In the genomic region with DNA sequence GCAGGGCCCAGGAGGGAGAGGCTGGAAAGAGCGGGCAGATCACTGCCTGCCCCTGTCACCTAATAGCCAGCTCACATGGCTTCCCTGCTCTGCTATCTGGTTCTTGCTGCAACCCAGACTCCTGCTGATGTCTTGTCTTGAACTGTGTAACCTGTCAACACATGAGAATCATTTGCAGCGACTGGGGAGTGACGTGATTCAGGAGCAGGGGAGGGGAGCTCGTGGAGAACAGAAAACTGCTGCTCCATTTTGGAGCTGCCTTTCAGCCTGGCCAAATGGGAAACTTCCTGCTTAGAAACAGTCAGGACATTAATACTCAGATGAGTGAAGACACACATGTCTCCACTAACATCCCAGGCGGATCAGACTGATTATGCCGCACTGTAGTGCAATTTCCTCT, we compare ENCODE assay signal across 11 cellular contexts. TPM values are rescaled to one million over a fixed set of nuclear protein-coding genes. Genes with fewer than 3 reads are reported as not detected.
DNase-seq lines count a peak whose midpoint lies in the region; ATAC-seq and TF ChIP-seq lines count a peak whose summit lies in the region.
"Had no signal": no experiment of that assay in that cellular context is flagged by ENCODE, and none has a peak within 500 bp of the region (broad histone marks: within the 10 kb centered on the region; RNA-seq: fewer than 3 reads in every experiment).

No MANE protein-coding gene starts in this region.

- TF ChIP-seq CTCF in adrenal gland (IDR thresholded peaks at IDR 0.05) (no peak), spleen (IDR thresholded peaks at IDR 0.05 in 8 of 11, conservative IDR thresholded peaks at IDR 0.05 in 3 of 11) (no peak), glutamatergic neuron (IDR thresholded peaks at IDR 0.05; ENCODE audit: partially characterized antibody, unreplicated experiment) (no peak)

- H3K27me3 Mint-ChIP-seq in glutamatergic neuron (ENCODE audit: unreplicated experiment) = peaks cover 5% of the 10 kb centered on the region
- H3K27me3 Mint-ChIP-seq in activated T-helper 2 cell treated with anti-CD3 and anti-CD28 coated beads, Interferon-gamma antibody, Interleukin-2, Interleukin-4, amounts not matched to agents 10 μg/mL and 5 μg/mL and 100 μg/mL, durations not matched to agents 14 hours and 24 hours and 36 hours (ENCODE audit: low read depth) = no peaks in the 10 kb centered on the region
- H3K27me3 Mint-ChIP-seq: stimulated activated memory B cell treated with anti-CD40 and anti-IgM and Interleukin-4, amounts not matched to agents 10 μg/mL and 1 μg/mL and 100 μg/mL, for 72 hours had no signal

- H3K4me1 ChIP-seq in adrenal gland (replicated peaks in 1 of 2) = peaks cover 0 to 37% of the 10 kb centered on the region in 2 donors
- H3K4me1 ChIP-seq in spleen = peaks cover 0 to 58% (median 38%) of the 10 kb centered on the region in 6 donors

- 67 to 88% (median 71%) methylated on average over 3 to 6 of the region's 6 CpGs for WGBS in adrenal gland, 4 donors
- WGBS in spleen, 5 donors = 65 to 78% (median 73%) methylated on average over 6 of the region's 6 CpGs

- H3K36me3 ChIP-seq in adrenal gland (replicated peaks in 1 of 2) (no peaks in the 10 kb centered on the region), spleen (no peaks in the 10 kb centered on the region)

- H3K27ac ChIP-seq in adrenal gland (peak overlapping the region in 3 of 5 donors; percentile 22 to 86 (median 72)), spleen (peak overlapping the region in 7 of 8 donors; percentile 73 to 82 (median 78))

- peaks cover 7% of the 10 kb centered on the region for H3K36me3 Mint-ChIP-seq in glutamatergic neuron (ENCODE audit: unreplicated experiment)
- no peaks in the 10 kb centered on the region for H3K36me3 Mint-ChIP-seq in activated T-helper 2 cell treated with anti-CD3 and anti-CD28 coated beads, Interferon-gamma antibody, Interleukin-2, Interleukin-4, amounts not matched to agents 10 μg/mL and 5 μg/mL and 100 μg/mL, durations not matched to agents 14 hours and 24 hours and 36 hours (ENCODE audit: low read depth)
- H3K36me3 Mint-ChIP-seq: stimulated activated memory B cell treated with anti-CD40 and anti-IgM and Interleukin-4, amounts not matched to agents 10 μg/mL and 1 μg/mL and 100 μg/mL, for 72 hours had no signal

- no peak overlapping the region for H3K4me3 Mint-ChIP-seq in glutamatergic neuron (ENCODE audit: unreplicated experiment)
- H3K4me3 Mint-ChIP-seq in activated T-helper 2 cell treated with anti-CD3 and anti-CD28 coated beads, Interferon-gamma antibody, Interleukin-2, Interleukin-4, amounts not matched to agents 10 μg/mL and 5 μg/mL and 100 μg/mL, durations not matched to agents 14 hours and 24 hours and 36 hours (ENCODE audit: low read depth) = no peak overlapping the region
- H3K4me3 Mint-ChIP-seq: stimulated activated memory B cell treated with anti-CD40 and anti-IgM and Interleukin-4, amounts not matched to agents 10 μg/mL and 1 μg/mL and 100 μg/mL, for 72 hours had no signal

- no peak overlapping the region for H3K4me3 ChIP-seq in adrenal gland
- no peak overlapping the region for H3K4me3 ChIP-seq in spleen
- H3K4me3 ChIP-seq: mucosa of descending colon had no signal

- intact Hi-C loops in adrenal gland (cut with DNase I) = no loop called here
- intact Hi-C loops in left ventricle myocardium superior (cut with micrococcal nuclease) = no loop called here
- intact Hi-C loops in spleen (cut with DNase I; ENCODE audit: low total_unique reads) = no loop called here
- intact Hi-C loops in activated T-helper 2 cell treated with anti-CD3 and anti-CD28 coated beads, Interferon-gamma antibody, Interleukin-2, Interleukin-4, amounts not matched to agents 10 μg/mL and 5 μg/mL and 100 μg/mL, durations not matched to agents 14 hours and 24 hours and 36 hours (cut with micrococcal nuclease) = no loop called here

- TF ChIP-seq POLR2A in adrenal gland (IDR thresholded peaks at IDR 0.05) = no peak
- no peak for TF ChIP-seq POLR2A in spleen (IDR thresholded peaks at IDR 0.05)

- H3K9me3 ChIP-seq in adrenal gland (replicated peaks in 1 of 3) (no peaks in the 10 kb centered on the region), spleen (no peaks in the 10 kb centered on the region)
- H3K9me3 ChIP-seq: mucosa of descending colon had no signal

- DNase-seq in NCI-H1694 (lab: John Stamatoyannopoulos, UW) (peak; percentile 33), adrenal gland (peak in 4 of 7 donors; percentile 7 to 74 (median 22)), left ventricle myocardium superior (peak; percentile 53), spleen (no peak), glutamatergic neuron (no peak), SHP77 treated with DMSO at 0.1 percent for 48 hours (lab: John Stamatoyannopoulos, UW) (no peak), cerebellum (ENCODE audit: low spot score) (no peak)
- DNase-seq in activated T-helper 2 cell treated with anti-CD3 and anti-CD28 coated beads, Interferon-gamma antibody, Interleukin-2, Interleukin-4, amounts not matched to agents 10 μg/mL and 5 μg/mL and 100 μg/mL, durations not matched to agents 14 hours and 24 hours and 36 hours (ENCODE audit: low spot score) = no peak
- DNase-seq: activated T-cell treated with anti-CD3 and anti-CD28 coated beads for 4 hours, mucosa of descending colon had no signal

- H3K27me3 ChIP-seq in adrenal gland (no peaks in the 10 kb centered on the region), spleen (replicated peaks in 1 of 7) (peaks cover 0 to 4% (median 0%) of the 10 kb centered on the region in 7 donors)

- ATAC-seq in left ventricle myocardium superior = peak; percentile 73
- ATAC-seq: mucosa of descending colon; stimulated activated memory B cell treated with anti-CD40 and anti-IgM and Interleukin-4, amounts not matched to agents 10 μg/mL and 1 μg/mL and 100 μg/mL, for 72 hours had no signal

- H3K4me1 Mint-ChIP-seq in glutamatergic neuron (ENCODE audit: low read depth, unreplicated experiment) = peaks cover 20% of the 10 kb centered on the region
- peaks cover 4% of the 10 kb centered on the region for H3K4me1 Mint-ChIP-seq in activated T-helper 2 cell treated with anti-CD3 and anti-CD28 coated beads, Interferon-gamma antibody, Interleukin-2, Interleukin-4, amounts not matched to agents 10 μg/mL and 5 μg/mL and 100 μg/mL, durations not matched to agents 14 hours and 24 hours and 36 hours (ENCODE audit: low read depth)
- H3K4me1 Mint-ChIP-seq: stimulated activated memory B cell treated with anti-CD40 and anti-IgM and Interleukin-4, amounts not matched to agents 10 μg/mL and 1 μg/mL and 100 μg/mL, for 72 hours had no signal

- H3K9me3 Mint-ChIP-seq in glutamatergic neuron (ENCODE audit: unreplicated experiment) = peaks cover 4% of the 10 kb centered on the region
- H3K9me3 Mint-ChIP-seq in activated T-helper 2 cell treated with anti-CD3 and anti-CD28 coated beads, Interferon-gamma antibody, Interleukin-2, Interleukin-4, amounts not matched to agents 10 μg/mL and 5 μg/mL and 100 μg/mL, durations not matched to agents 14 hours and 24 hours and 36 hours = no peaks in the 10 kb centered on the region

- no peak overlapping the region for H3K27ac Mint-ChIP-seq in glutamatergic neuron (ENCODE audit: unreplicated experiment)
- H3K27ac Mint-ChIP-seq in activated T-helper 2 cell treated with anti-CD3 and anti-CD28 coated beads, Interferon-gamma antibody, Interleukin-2, Interleukin-4, amounts not matched to agents 10 μg/mL and 5 μg/mL and 100 μg/mL, durations not matched to agents 14 hours and 24 hours and 36 hours = no peak overlapping the region
- H3K27ac Mint-ChIP-seq: stimulated activated memory B cell treated with anti-CD40 and anti-IgM and Interleukin-4, amounts not matched to agents 10 μg/mL and 1 μg/mL and 100 μg/mL, for 72 hours had no signal

RNA-seq across cellular contexts. Expression of a gene that starts 38.1 kb away (rescaled TPM):
- 1,000 to 10,000 TPM in 5 of 8 donors, 100 to 1,000 TPM in 3; 673 to 2,999 (median 1,997) TPM for total RNA-seq in adrenal gland
- polyA plus RNA-seq in adrenal gland = 1,000 to 10,000 TPM; 1,765 to 3,364 (median 2,278) TPM
- total RNA-seq in left ventricle myocardium superior = 1,901 TPM
- total RNA-seq in spleen = 1,000 to 10,000 TPM in 4 of 7 donors, 100 to 1,000 TPM in 3; 688 to 2,288 (median 1,633) TPM
- polyA plus RNA-seq in spleen = 1,000 to 10,000 TPM; 5,553 to 9,110 (median 7,989) TPM
- 1,757 TPM for total RNA-seq in glutamatergic neuron (ENCODE audit: unreplicated experiment)
- 3,117 and 3,296 TPM in 2 replicates for total RNA-seq in activated T-helper 2 cell treated with anti-CD3 and anti-CD28 coated beads, Interferon-gamma antibody, Interleukin-2, Interleukin-4, amounts not matched to agents 10 μg/mL and 5 μg/mL and 100 μg/mL, durations not matched to agents 14 hours and 24 hours and 36 hours
- total RNA-seq in cerebellum = 1,512 TPM

Comparison
In these comparisons a context has a peak if more than half of its experiments do, and no peak if none do; other contexts are left out.
1. DNase-seq: peak in NCI-H1694 (single experiment), adrenal gland (4 of 7) and left ventricle myocardium superior (single experiment); none in spleen (single experiment), glutamatergic neuron (single experiment), SHP77 treated with DMSO at 0.1 percent for 48 hours (single experiment), activated T-helper 2 cell treated with anti-CD3 and anti-CD28 coated beads, Interferon-gamma antibody, Interleukin-2, Interleukin-4, amounts not matched to agents 10 μg/mL and 5 μg/mL and 100 μg/mL, durations not matched to agents 14 hours and 24 hours and 36 hours (single experiment) and cerebellum (single experiment).